In genomic region chr17:57612202-57613071, GRCh38 we compare ENCODE assay signal across 9 cellular contexts.
A peak's percentile ranks its signal among the peaks of the same experiment; 100 is the strongest.
DNase-seq lines count a peak whose midpoint lies in the region; ATAC-seq lines count a peak whose summit lies in the region.
"Had no signal": no experiment of that assay in that cellular context is flagged by ENCODE, and none has a peak within 500 bp of the region (broad histone marks: within the 10 kb centered on the region; RNA-seq: fewer than 3 reads in every experiment).

No MANE protein-coding gene starts in this region.

- peaks cover 23% of the 10 kb centered on the region for H3K4me1 Mint-ChIP-seq in activated CD4-positive, alpha-beta memory T cell treated with anti-CD3 and anti-CD28 coated beads, Interleukin-2, amount 10 ng/mL, durations not matched to agents 7 days and 5 days
- H3K4me1 Mint-ChIP-seq in activated CD4-positive, alpha-beta memory T cell treated with anti-CD3 and anti-CD28 coated beads for 36 hours (ENCODE audit: low read depth): peaks cover 20% of the 10 kb centered on the region
- H3K4me1 Mint-ChIP-seq in central memory CD8-positive, alpha-beta T cell: peaks cover 34% of the 10 kb centered on the region
- peaks cover 17 to 29% of the 10 kb centered on the region in 2 donors for H3K4me1 Mint-ChIP-seq in stimulated activated naive B cell treated with anti-CD40 and anti-IgM and Interleukin-4, amounts not matched to agents 10 μg/mL and 1 μg/mL and 100 μg/mL, for 72 hours

- ATAC-seq in central memory CD8-positive, alpha-beta T cell (replicated peaks; ENCODE audit: extremely low read depth, poor library complexity, severe bottlenecking): peak; percentile 94
- peak; percentile 63 to 84 for ATAC-seq in stimulated activated naive B cell treated with anti-CD40 and anti-IgM and Interleukin-4, amounts not matched to agents 10 μg/mL and 1 μg/mL and 100 μg/mL, for 72 hours (replicated peaks)
- ATAC-seq in HG03159 (IDR thresholded peaks at IDR 0.05; ENCODE audit: unreplicated experiment): no peak
- ATAC-seq in HG03439 (IDR thresholded peaks at IDR 0.05; ENCODE audit: unreplicated experiment): no peak
- ATAC-seq: psoas muscle had no signal

- no peaks in the 10 kb centered on the region for H3K27me3 Mint-ChIP-seq in activated CD4-positive, alpha-beta memory T cell treated with anti-CD3 and anti-CD28 coated beads, Interleukin-2, amount 10 ng/mL, durations not matched to agents 7 days and 5 days
- H3K27me3 Mint-ChIP-seq in activated CD4-positive, alpha-beta memory T cell treated with anti-CD3 and anti-CD28 coated beads for 36 hours: no peaks in the 10 kb centered on the region
- no peaks in the 10 kb centered on the region for H3K27me3 Mint-ChIP-seq in central memory CD8-positive, alpha-beta T cell
- no peaks in the 10 kb centered on the region for H3K27me3 Mint-ChIP-seq in stimulated activated naive B cell treated with anti-CD40 and anti-IgM and Interleukin-4, amounts not matched to agents 10 μg/mL and 1 μg/mL and 100 μg/mL, for 72 hours

- H3K4me3 Mint-ChIP-seq in activated CD4-positive, alpha-beta memory T cell treated with anti-CD3 and anti-CD28 coated beads, Interleukin-2, amount 10 ng/mL, durations not matched to agents 7 days and 5 days: no peak overlapping the region
- H3K4me3 Mint-ChIP-seq in activated CD4-positive, alpha-beta memory T cell treated with anti-CD3 and anti-CD28 coated beads for 36 hours: no peak overlapping the region
- peak overlapping the region; percentile 41 for H3K4me3 Mint-ChIP-seq in central memory CD8-positive, alpha-beta T cell
- no peak overlapping the region for H3K4me3 Mint-ChIP-seq in stimulated activated naive B cell treated with anti-CD40 and anti-IgM and Interleukin-4, amounts not matched to agents 10 μg/mL and 1 μg/mL and 100 μg/mL, for 72 hours

- intact Hi-C loops in activated CD4-positive, alpha-beta memory T cell treated with anti-CD3 and anti-CD28 coated beads for 36 hours (cut with micrococcal nuclease): no loop called here

- peak overlapping the region; percentile 32 for H3K27ac Mint-ChIP-seq in activated CD4-positive, alpha-beta memory T cell treated with anti-CD3 and anti-CD28 coated beads, Interleukin-2, amount 10 ng/mL, durations not matched to agents 7 days and 5 days
- H3K27ac Mint-ChIP-seq in activated CD4-positive, alpha-beta memory T cell treated with anti-CD3 and anti-CD28 coated beads for 36 hours: no peak overlapping the region
- peak overlapping the region; percentile 76 for H3K27ac Mint-ChIP-seq in central memory CD8-positive, alpha-beta T cell (ENCODE audit: low read depth)
- peak overlapping the region; percentile 69 for H3K27ac Mint-ChIP-seq in stimulated activated naive B cell treated with anti-CD40 and anti-IgM and Interleukin-4, amounts not matched to agents 10 μg/mL and 1 μg/mL and 100 μg/mL, for 72 hours

- DNase-seq in activated CD4-positive, alpha-beta memory T cell treated with anti-CD3 and anti-CD28 coated beads, Interleukin-2, amount 10 ng/mL, durations not matched to agents 7 days and 5 days: peak; percentile 35
- no peak for DNase-seq in activated CD4-positive, alpha-beta memory T cell treated with anti-CD3 and anti-CD28 coated beads for 36 hours
- peak; percentile 60 for DNase-seq in NCI-H2227 (lab: John Stamatoyannopoulos, UW; ENCODE audit: unreplicated experiment)
- peak in 1 of 2 donors; percentile 39 for DNase-seq in central memory CD8-positive, alpha-beta T cell (ENCODE audit: low spot score in 2 of 2)
- no peak for DNase-seq in stimulated activated naive B cell treated with anti-CD40 and anti-IgM and Interleukin-4, amounts not matched to agents 10 μg/mL and 1 μg/mL and 100 μg/mL, for 72 hours
- DNase-seq in pons (ENCODE audit: low spot score): no peak

- CTCF ChIA-PET in activated CD4-positive, alpha-beta memory T cell treated with anti-CD3 and anti-CD28 coated beads, Interleukin-2, amount 10 ng/mL, durations not matched to agents 7 days and 5 days (lab: Charles Lee): interaction anchor here (1.0 to 1.9 kb wide), 2 partner anchors 13 to 59 kb away, joined by 4 to 6 read pairs; no protein-coding TSS in a partner anchor
- CTCF ChIA-PET in activated CD4-positive, alpha-beta memory T cell treated with anti-CD3 and anti-CD28 coated beads for 36 hours (lab: Charles Lee): interaction anchor here (0.9 to 1.6 kb wide), 3 partner anchors 11 to 59 kb away, joined by 3 to 10 read pairs (median 4); no protein-coding TSS in a partner anchor

- POLR2A ChIA-PET in activated CD4-positive, alpha-beta memory T cell treated with anti-CD3 and anti-CD28 coated beads, Interleukin-2, amount 10 ng/mL, durations not matched to agents 7 days and 5 days (lab: Charles Lee): interaction anchor here (1.2 kb wide), 1 partner anchor 9 kb away, joined by 3 read pairs; no protein-coding TSS in a partner anchor
- POLR2A ChIA-PET in activated CD4-positive, alpha-beta memory T cell treated with anti-CD3 and anti-CD28 coated beads for 36 hours (lab: Charles Lee): no interaction called here

- peaks cover 21% of the 10 kb centered on the region for H3K36me3 Mint-ChIP-seq in activated CD4-positive, alpha-beta memory T cell treated with anti-CD3 and anti-CD28 coated beads, Interleukin-2, amount 10 ng/mL, durations not matched to agents 7 days and 5 days (ENCODE audit: low read depth)
- peaks cover 18% of the 10 kb centered on the region for H3K36me3 Mint-ChIP-seq in activated CD4-positive, alpha-beta memory T cell treated with anti-CD3 and anti-CD28 coated beads for 36 hours
- peaks cover 3% of the 10 kb centered on the region for H3K36me3 Mint-ChIP-seq in central memory CD8-positive, alpha-beta T cell (ENCODE audit: insufficient read depth)
- H3K36me3 Mint-ChIP-seq in stimulated activated naive B cell treated with anti-CD40 and anti-IgM and Interleukin-4, amounts not matched to agents 10 μg/mL and 1 μg/mL and 100 μg/mL, for 72 hours: peaks cover 11 to 32% of the 10 kb centered on the region in 2 donors

- no peaks in the 10 kb centered on the region for H3K9me3 Mint-ChIP-seq in activated CD4-positive, alpha-beta memory T cell treated with anti-CD3 and anti-CD28 coated beads, Interleukin-2, amount 10 ng/mL, durations not matched to agents 7 days and 5 days
- H3K9me3 Mint-ChIP-seq in activated CD4-positive, alpha-beta memory T cell treated with anti-CD3 and anti-CD28 coated beads for 36 hours: peaks cover 5% of the 10 kb centered on the region
- H3K9me3 Mint-ChIP-seq in central memory CD8-positive, alpha-beta T cell: no peaks in the 10 kb centered on the region
- peaks cover 0 to 1% of the 10 kb centered on the region in 2 donors for H3K9me3 Mint-ChIP-seq in stimulated activated naive B cell treated with anti-CD40 and anti-IgM and Interleukin-4, amounts not matched to agents 10 μg/mL and 1 μg/mL and 100 μg/mL, for 72 hours

Comparison
In these comparisons a context has a peak if more than half of its experiments do, and no peak if none do; other contexts are left out.
1. DNase-seq: peak in activated CD4-positive, alpha-beta memory T cell treated with anti-CD3 and anti-CD28 coated beads, Interleukin-2, amount 10 ng/mL, durations not matched to agents 7 days and 5 days (single experiment) and NCI-H2227 (single experiment); none in activated CD4-positive, alpha-beta memory T cell treated with anti-CD3 and anti-CD28 coated beads for 36 hours (single experiment), stimulated activated naive B cell treated with anti-CD40 and anti-IgM and Interleukin-4, amounts not matched to agents 10 μg/mL and 1 μg/mL and 100 μg/mL, for 72 hours (single experiment) and pons (single experiment).
2. ATAC-seq: peak in central memory CD8-positive, alpha-beta T cell (single experiment) and stimulated activated naive B cell treated with anti-CD40 and anti-IgM and Interleukin-4, amounts not matched to agents 10 μg/mL and 1 μg/mL and 100 μg/mL, for 72 hours (2 of 2); none in HG03159 (single experiment) and HG03439 (single experiment).